ENCODE assay signal across 15 cellular contexts in genomic region chr5:42514759-42515158, GRCh38.
DNase-seq lines count a peak whose midpoint lies in the region; ATAC-seq and TF ChIP-seq lines count a peak whose summit lies in the region.
"Had no signal": no experiment of that assay in that cellular context is flagged by ENCODE, and none has a peak within 500 bp of the region (broad histone marks: within the 10 kb centered on the region; RNA-seq: fewer than 3 reads in every experiment).

No MANE protein-coding gene starts in this region.

- H2AFZ ChIP-seq in OCI-LY7 (ENCODE audit: low read length) = no peak overlapping the region

- ATAC-seq in left ventricle myocardium superior (peak; percentile 46), Right ventricle myocardium inferior (no peak)
- ATAC-seq: stimulated activated memory B cell treated with anti-CD40 and anti-IgM and Interleukin-4, amounts not matched to agents 10 μg/mL and 1 μg/mL and 100 μg/mL, for 72 hours had no signal

- H4K20me1 ChIP-seq in OCI-LY7 (ENCODE audit: insufficient read depth, low read length) = no peaks in the 10 kb centered on the region

- H3K9me2 ChIP-seq in OCI-LY7 (ENCODE audit: insufficient read depth, low read length) = no peaks in the 10 kb centered on the region

- H3K9me3 ChIP-seq in OCI-LY7 (ENCODE audit: low read length) = no peaks in the 10 kb centered on the region
- H3K9me3 ChIP-seq: heart right ventricle had no signal

- H3K4me3 ChIP-seq in OCI-LY7 (ENCODE audit: low read depth, low read length, poor library complexity, severe bottlenecking) = no peak overlapping the region
- H3K4me3 ChIP-seq: heart right ventricle, lung had no signal

- BruUV-seq in OCI-LY7 (replicated peaks; lab: Mats Ljungman, UMichigan) = no TSS peak

- intact Hi-C loops in left ventricle myocardium superior (cut with micrococcal nuclease) (no loop called here), Right ventricle myocardium inferior (cut with DNase I) (loop anchor here (5.0 to 10.0 kb wide), 2 partner anchors 68 to 140 kb away; no protein-coding TSS in a partner anchor), OCI-LY7 (cut with micrococcal nuclease; ENCODE audit: unreplicated experiment) (no loop called here)

- H3K36me3 ChIP-seq in OCI-LY7 (ENCODE audit: insufficient read depth, low read length) = no peaks in the 10 kb centered on the region
- H3K36me3 ChIP-seq: heart right ventricle had no signal

- no peaks in the 10 kb centered on the region for H3K79me2 ChIP-seq in OCI-LY7 (ENCODE audit: insufficient read depth, low read depth, low read length)

- DNase-seq in left ventricle myocardium superior = no peak
- DNase-seq in Right ventricle myocardium inferior (ENCODE audit: missing footprints) = no peak
- peak; percentile 21 for DNase-seq in OCI-LY7 (ENCODE audit: low spot score)
- DNase-seq in kidney tubule cell (ENCODE audit: low spot score) = peak; percentile 15
- DNase-seq in activated naive CD4-positive, alpha-beta T cell (lab: John Stamatoyannopoulos, UW) = no peak
- DNase-seq in NCI-H774 (lab: John Stamatoyannopoulos, UW) = no peak
- no peak for DNase-seq in H4 (ENCODE audit: low spot score)
- no peak for DNase-seq in NCI-H1436 treated with DMSO at 0.1 percent for 48 hours (lab: John Stamatoyannopoulos, UW)
- DNase-seq: GF-D8; heart right ventricle; NK-92 treated with Interleukin-12 subunit alpha and Interleukin-12 subunit beta, amount 100 ng/mL, for 24 hours; posterior cingulate gyrus; stimulated activated CD4-positive, alpha-beta T cell treated with anti-CD3 and anti-CD28 coated beads, Interleukin-2, amount 100 ng/mL, for 48 hours had no signal

- no peaks in the 10 kb centered on the region for H3K4me1 ChIP-seq in OCI-LY7 (ENCODE audit: insufficient read depth, low read length, poor library complexity, severe bottlenecking)

- CTCF ChIA-PET in OCI-LY7 (lab: Charles Lee; ENCODE audit: unreplicated experiment) = no interaction called here

- no peak overlapping the region for H3K4me2 ChIP-seq in OCI-LY7 (ENCODE audit: low read length)

- H3K27ac ChIP-seq in OCI-LY7 (ENCODE audit: low read depth, low read length, poor library complexity, severe bottlenecking) = no peak overlapping the region
- H3K27ac ChIP-seq: heart right ventricle had no signal

- TF ChIP-seq CTCF in OCI-LY7 (conservative IDR thresholded peaks at IDR 0.05; ENCODE audit: low read length) = peak; percentile 54

- POLR2A ChIA-PET in OCI-LY7 (lab: Charles Lee) = no interaction called here

Comparison
In these comparisons a context has a peak if more than half of its experiments do, and no peak if none do; other contexts are left out.
1. DNase-seq: peak in OCI-LY7 (single experiment) and kidney tubule cell (single experiment); none in left ventricle myocardium superior (single experiment), Right ventricle myocardium inferior (single experiment), activated naive CD4-positive, alpha-beta T cell (0 of 4), NCI-H774 (single experiment), H4 (single experiment) and NCI-H1436 treated with DMSO at 0.1 percent for 48 hours (single experiment).